ENCODE assay signal across 8 cellular contexts in the genomic region with DNA sequence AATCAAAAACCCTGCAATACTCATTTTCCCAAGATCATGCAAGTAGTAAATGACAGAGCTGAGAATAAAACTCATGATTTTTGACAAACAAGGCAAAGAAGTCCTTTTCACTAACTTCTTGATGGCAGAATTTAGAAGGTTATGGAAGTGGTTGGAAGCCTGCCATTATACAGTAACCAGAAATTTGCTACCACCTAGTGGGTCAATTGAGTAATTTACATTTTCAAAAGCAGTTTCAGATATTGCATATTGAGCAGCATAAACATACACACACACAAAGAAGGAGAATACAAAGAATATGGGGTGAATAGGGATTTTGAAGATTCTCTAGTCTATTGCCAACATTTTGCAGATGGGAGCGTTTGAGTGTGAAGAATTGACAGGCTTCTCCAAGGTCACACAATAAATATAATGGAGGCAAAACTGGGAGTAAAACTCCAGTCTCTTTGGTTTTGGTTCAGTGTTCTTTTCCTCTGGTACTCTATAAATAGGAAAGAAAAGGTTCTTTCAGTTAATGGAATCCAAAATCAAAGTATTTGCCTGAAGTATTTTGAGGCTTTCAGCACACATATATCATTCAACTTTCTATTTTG.
A peak's percentile ranks its signal among the peaks of the same experiment; 100 is the strongest.
DNase-seq lines count a peak whose midpoint lies in the region; ATAC-seq lines count a peak whose summit lies in the region.

No MANE protein-coding gene starts in this region.

- peak; percentile 75 for ATAC-seq in GM21529 (IDR thresholded peaks at IDR 0.05; ENCODE audit: unreplicated experiment)
- peak; percentile 51 to 58 for ATAC-seq in stimulated activated naive B cell treated with anti-CD40 and anti-IgM and Interleukin-4, amounts not matched to agents 10 μg/mL and 1 μg/mL and 100 μg/mL, for 72 hours (replicated peaks)

- H3K4me1 Mint-ChIP-seq in stimulated activated naive B cell treated with anti-CD40 and anti-IgM and Interleukin-4, amounts not matched to agents 10 μg/mL and 1 μg/mL and 100 μg/mL, for 72 hours = no peaks in the 10 kb centered on the region
- H3K4me1 Mint-ChIP-seq in activated T-helper 2 cell treated with anti-CD3 and anti-CD28 coated beads, Interferon-gamma antibody, Interleukin-2, Interleukin-4, amounts not matched to agents 10 μg/mL and 5 μg/mL and 100 μg/mL, durations not matched to agents 14 hours and 24 hours and 36 hours (ENCODE audit: low read depth) = no peaks in the 10 kb centered on the region

- intact Hi-C loops in posterior vena cava (cut with DNase I) = no loop called here
- intact Hi-C loops in activated T-helper 2 cell treated with anti-CD3 and anti-CD28 coated beads, Interferon-gamma antibody, Interleukin-2, Interleukin-4, amounts not matched to agents 10 μg/mL and 5 μg/mL and 100 μg/mL, durations not matched to agents 14 hours and 24 hours and 36 hours (cut with micrococcal nuclease) = loop anchor here (5.0 to 10.0 kb wide), 3 partner anchors 441 to 1111 kb away; no protein-coding TSS in a partner anchor

- H3K9me3 Mint-ChIP-seq in stimulated activated naive B cell treated with anti-CD40 and anti-IgM and Interleukin-4, amounts not matched to agents 10 μg/mL and 1 μg/mL and 100 μg/mL, for 72 hours = no peaks in the 10 kb centered on the region
- H3K9me3 Mint-ChIP-seq in activated T-helper 2 cell treated with anti-CD3 and anti-CD28 coated beads, Interferon-gamma antibody, Interleukin-2, Interleukin-4, amounts not matched to agents 10 μg/mL and 5 μg/mL and 100 μg/mL, durations not matched to agents 14 hours and 24 hours and 36 hours = no peaks in the 10 kb centered on the region

- peaks cover 0 to 17% of the 10 kb centered on the region in 2 donors for H3K27me3 Mint-ChIP-seq in stimulated activated naive B cell treated with anti-CD40 and anti-IgM and Interleukin-4, amounts not matched to agents 10 μg/mL and 1 μg/mL and 100 μg/mL, for 72 hours
- peaks cover 1% of the 10 kb centered on the region for H3K27me3 Mint-ChIP-seq in activated T-helper 2 cell treated with anti-CD3 and anti-CD28 coated beads, Interferon-gamma antibody, Interleukin-2, Interleukin-4, amounts not matched to agents 10 μg/mL and 5 μg/mL and 100 μg/mL, durations not matched to agents 14 hours and 24 hours and 36 hours (ENCODE audit: low read depth)

- H3K36me3 Mint-ChIP-seq in stimulated activated naive B cell treated with anti-CD40 and anti-IgM and Interleukin-4, amounts not matched to agents 10 μg/mL and 1 μg/mL and 100 μg/mL, for 72 hours = no peaks in the 10 kb centered on the region
- H3K36me3 Mint-ChIP-seq in activated T-helper 2 cell treated with anti-CD3 and anti-CD28 coated beads, Interferon-gamma antibody, Interleukin-2, Interleukin-4, amounts not matched to agents 10 μg/mL and 5 μg/mL and 100 μg/mL, durations not matched to agents 14 hours and 24 hours and 36 hours (ENCODE audit: low read depth) = no peaks in the 10 kb centered on the region

- H3K27ac Mint-ChIP-seq in stimulated activated naive B cell treated with anti-CD40 and anti-IgM and Interleukin-4, amounts not matched to agents 10 μg/mL and 1 μg/mL and 100 μg/mL, for 72 hours = no peak overlapping the region
- H3K27ac Mint-ChIP-seq in activated T-helper 2 cell treated with anti-CD3 and anti-CD28 coated beads, Interferon-gamma antibody, Interleukin-2, Interleukin-4, amounts not matched to agents 10 μg/mL and 5 μg/mL and 100 μg/mL, durations not matched to agents 14 hours and 24 hours and 36 hours = no peak overlapping the region

- peak; percentile 69 for DNase-seq in EH (ENCODE audit: low read depth)
- peak; percentile 40 for DNase-seq in M059J (ENCODE audit: low read depth)
- peak; percentile 14 for DNase-seq in SW480 (ENCODE audit: low spot score)
- DNase-seq in glomerular visceral epithelial cell (ENCODE audit: extremely low spot score) = peak; percentile 57
- no peak for DNase-seq in stimulated activated naive B cell treated with anti-CD40 and anti-IgM and Interleukin-4, amounts not matched to agents 10 μg/mL and 1 μg/mL and 100 μg/mL, for 72 hours
- no peak for DNase-seq in posterior vena cava (ENCODE audit: low spot score)
- DNase-seq in activated T-helper 2 cell treated with anti-CD3 and anti-CD28 coated beads, Interferon-gamma antibody, Interleukin-2, Interleukin-4, amounts not matched to agents 10 μg/mL and 5 μg/mL and 100 μg/mL, durations not matched to agents 14 hours and 24 hours and 36 hours (ENCODE audit: low spot score) = no peak

- H3K4me3 Mint-ChIP-seq in stimulated activated naive B cell treated with anti-CD40 and anti-IgM and Interleukin-4, amounts not matched to agents 10 μg/mL and 1 μg/mL and 100 μg/mL, for 72 hours = no peak overlapping the region
- no peak overlapping the region for H3K4me3 Mint-ChIP-seq in activated T-helper 2 cell treated with anti-CD3 and anti-CD28 coated beads, Interferon-gamma antibody, Interleukin-2, Interleukin-4, amounts not matched to agents 10 μg/mL and 5 μg/mL and 100 μg/mL, durations not matched to agents 14 hours and 24 hours and 36 hours (ENCODE audit: low read depth)

Comparison
In these comparisons a context has a peak if more than half of its experiments do, and no peak if none do; other contexts are left out.
1. DNase-seq: peak in EH (single experiment), M059J (single experiment), SW480 (single experiment) and glomerular visceral epithelial cell (single experiment); none in stimulated activated naive B cell treated with anti-CD40 and anti-IgM and Interleukin-4, amounts not matched to agents 10 μg/mL and 1 μg/mL and 100 μg/mL, for 72 hours (single experiment), posterior vena cava (single experiment) and activated T-helper 2 cell treated with anti-CD3 and anti-CD28 coated beads, Interferon-gamma antibody, Interleukin-2, Interleukin-4, amounts not matched to agents 10 μg/mL and 5 μg/mL and 100 μg/mL, durations not matched to agents 14 hours and 24 hours and 36 hours (single experiment).